Comparison of ENCODE assay signal across 9 cellular contexts in genomic region chr5:145943674-145944121, GRCh38. TPM values are rescaled to one million over a fixed set of nuclear protein-coding genes. Genes with fewer than 3 reads are reported as not detected.
DNase-seq lines count a peak whose midpoint lies in the region; ATAC-seq and TF ChIP-seq lines count a peak whose summit lies in the region.
"Had no signal": no experiment of that assay in that cellular context is flagged by ENCODE, and none has a peak within 500 bp of the region (broad histone marks: within the 10 kb centered on the region; RNA-seq: fewer than 3 reads in every experiment).

No MANE protein-coding gene starts in this region.

- peak; percentile 8 for DNase-seq in activated CD8-positive, alpha-beta T cell treated with anti-CD3 and anti-CD28 coated beads for 36 hours
- no peak for DNase-seq in activated CD8-positive, alpha-beta T cell treated with anti-CD3 and anti-CD28 coated beads, Interleukin-2, amount 10 ng/mL, durations not matched to agents 7 days and 5 days
- peak; percentile 54 for DNase-seq in NCI-H748 (lab: John Stamatoyannopoulos, UW; ENCODE audit: unreplicated experiment)
- peak; percentile 37 for DNase-seq in epithelial cell of prostate (ENCODE audit: low read depth, low spot score)
- DNase-seq in type B pancreatic cell (ENCODE audit: extremely low spot score, unreplicated experiment), result no peak
- DNase-seq in naive thymus-derived CD8-positive, alpha-beta T cell, result no peak
- DNase-seq: islet precursor cell had no signal

- peaks cover 24% of the 10 kb centered on the region for H3K4me1 Mint-ChIP-seq in activated CD8-positive, alpha-beta T cell treated with anti-CD3 and anti-CD28 coated beads for 36 hours (ENCODE audit: low read depth)
- peaks cover 23% of the 10 kb centered on the region for H3K4me1 Mint-ChIP-seq in activated CD8-positive, alpha-beta T cell treated with anti-CD3 and anti-CD28 coated beads, Interleukin-2, amount 10 ng/mL, durations not matched to agents 7 days and 5 days (ENCODE audit: low read depth)
- H3K4me1 Mint-ChIP-seq in type B pancreatic cell (ENCODE audit: unreplicated experiment), result peaks cover 42% of the 10 kb centered on the region
- no peaks in the 10 kb centered on the region for H3K4me1 Mint-ChIP-seq in naive thymus-derived CD8-positive, alpha-beta T cell

- H3K27ac ChIP-seq in epithelial cell of prostate, result peak overlapping the region; percentile 24

- H3K9me3 Mint-ChIP-seq in activated CD8-positive, alpha-beta T cell treated with anti-CD3 and anti-CD28 coated beads for 36 hours, result no peaks in the 10 kb centered on the region
- no peaks in the 10 kb centered on the region for H3K9me3 Mint-ChIP-seq in activated CD8-positive, alpha-beta T cell treated with anti-CD3 and anti-CD28 coated beads, Interleukin-2, amount 10 ng/mL, durations not matched to agents 7 days and 5 days (ENCODE audit: insufficient read depth)
- no peaks in the 10 kb centered on the region for H3K9me3 Mint-ChIP-seq in type B pancreatic cell
- H3K9me3 Mint-ChIP-seq in naive thymus-derived CD8-positive, alpha-beta T cell, result no peaks in the 10 kb centered on the region

- ATAC-seq in activated CD8-positive, alpha-beta T cell treated with anti-CD3 and anti-CD28 coated beads for 36 hours, result no peak
- no peak for ATAC-seq in activated CD8-positive, alpha-beta T cell treated with anti-CD3 and anti-CD28 coated beads, Interleukin-2, amount 10 ng/mL, durations not matched to agents 7 days and 5 days
- ATAC-seq in HG03354 (IDR thresholded peaks at IDR 0.05; ENCODE audit: poor library complexity, severe bottlenecking, unreplicated experiment), result no peak
- no peak for ATAC-seq in HG02610 (IDR thresholded peaks at IDR 0.05; ENCODE audit: unreplicated experiment)
- no peak for ATAC-seq in naive thymus-derived CD8-positive, alpha-beta T cell

- H3K36me3 Mint-ChIP-seq in activated CD8-positive, alpha-beta T cell treated with anti-CD3 and anti-CD28 coated beads for 36 hours (ENCODE audit: low read depth), result no peaks in the 10 kb centered on the region
- no peaks in the 10 kb centered on the region for H3K36me3 Mint-ChIP-seq in activated CD8-positive, alpha-beta T cell treated with anti-CD3 and anti-CD28 coated beads, Interleukin-2, amount 10 ng/mL, durations not matched to agents 7 days and 5 days (ENCODE audit: low read depth)
- peaks cover 4% of the 10 kb centered on the region for H3K36me3 Mint-ChIP-seq in type B pancreatic cell
- no peaks in the 10 kb centered on the region for H3K36me3 Mint-ChIP-seq in naive thymus-derived CD8-positive, alpha-beta T cell

- H3K27me3 Mint-ChIP-seq in activated CD8-positive, alpha-beta T cell treated with anti-CD3 and anti-CD28 coated beads for 36 hours, result peaks cover 17% of the 10 kb centered on the region
- peaks cover 16% of the 10 kb centered on the region for H3K27me3 Mint-ChIP-seq in activated CD8-positive, alpha-beta T cell treated with anti-CD3 and anti-CD28 coated beads, Interleukin-2, amount 10 ng/mL, durations not matched to agents 7 days and 5 days (ENCODE audit: low read depth)
- no peaks in the 10 kb centered on the region for H3K27me3 Mint-ChIP-seq in type B pancreatic cell
- H3K27me3 Mint-ChIP-seq in naive thymus-derived CD8-positive, alpha-beta T cell, result peaks cover 3 to 37% (median 9%) of the 10 kb centered on the region in 5 donors

- CTCF ChIA-PET in activated CD8-positive, alpha-beta T cell treated with anti-CD3 and anti-CD28 coated beads for 36 hours (lab: Charles Lee), result no interaction called here
- CTCF ChIA-PET in activated CD8-positive, alpha-beta T cell treated with anti-CD3 and anti-CD28 coated beads, Interleukin-2, amount 10 ng/mL, durations not matched to agents 7 days and 5 days (lab: Charles Lee), result no interaction called here

- intact Hi-C loops in activated CD8-positive, alpha-beta T cell treated with anti-CD3 and anti-CD28 coated beads for 36 hours (cut with micrococcal nuclease), result no loop called here

- POLR2A ChIA-PET in activated CD8-positive, alpha-beta T cell treated with anti-CD3 and anti-CD28 coated beads for 36 hours (lab: Charles Lee), result no interaction called here
- POLR2A ChIA-PET in activated CD8-positive, alpha-beta T cell treated with anti-CD3 and anti-CD28 coated beads, Interleukin-2, amount 10 ng/mL, durations not matched to agents 7 days and 5 days (lab: Charles Lee), result no interaction called here
- POLR2A ChIA-PET in naive thymus-derived CD8-positive, alpha-beta T cell (lab: Charles Lee), result no interaction called here

- H3K4me3 Mint-ChIP-seq in activated CD8-positive, alpha-beta T cell treated with anti-CD3 and anti-CD28 coated beads for 36 hours, result no peak overlapping the region
- no peak overlapping the region for H3K4me3 Mint-ChIP-seq in activated CD8-positive, alpha-beta T cell treated with anti-CD3 and anti-CD28 coated beads, Interleukin-2, amount 10 ng/mL, durations not matched to agents 7 days and 5 days
- peak overlapping the region; percentile 29 for H3K4me3 Mint-ChIP-seq in type B pancreatic cell
- no peak overlapping the region for H3K4me3 Mint-ChIP-seq in naive thymus-derived CD8-positive, alpha-beta T cell

- TF ChIP-seq CTCF in activated CD8-positive, alpha-beta T cell treated with anti-CD3 and anti-CD28 coated beads for 36 hours (IDR thresholded peaks at IDR 0.05), result no peak
- no peak for TF ChIP-seq CTCF in type B pancreatic cell (conservative IDR thresholded peaks at IDR 0.05)

- no peak overlapping the region for H3K27ac Mint-ChIP-seq in activated CD8-positive, alpha-beta T cell treated with anti-CD3 and anti-CD28 coated beads for 36 hours
- no peak overlapping the region for H3K27ac Mint-ChIP-seq in activated CD8-positive, alpha-beta T cell treated with anti-CD3 and anti-CD28 coated beads, Interleukin-2, amount 10 ng/mL, durations not matched to agents 7 days and 5 days
- peak overlapping the region; percentile 7 for H3K27ac Mint-ChIP-seq in type B pancreatic cell
- no peak overlapping the region for H3K27ac Mint-ChIP-seq in naive thymus-derived CD8-positive, alpha-beta T cell

RNA-seq across cellular contexts. Expression of gene SH3RF2, which starts 7.3 kb away (rescaled TPM):
- not detected for total RNA-seq in activated CD8-positive, alpha-beta T cell treated with anti-CD3 and anti-CD28 coated beads for 36 hours
- total RNA-seq in activated CD8-positive, alpha-beta T cell treated with anti-CD3 and anti-CD28 coated beads, Interleukin-2, amount 10 ng/mL, durations not matched to agents 7 days and 5 days, result not detected
- total RNA-seq in type B pancreatic cell (ENCODE audit: low replicate concordance), result 11.2 and 20.8 TPM in 2 replicates
- not detected for total RNA-seq in naive thymus-derived CD8-positive, alpha-beta T cell
- polyA plus RNA-seq in naive thymus-derived CD8-positive, alpha-beta T cell, result not detected

Comparison
In these comparisons a context has a peak if more than half of its experiments do, and no peak if none do; other contexts are left out.
1. DNase-seq: peak in activated CD8-positive, alpha-beta T cell treated with anti-CD3 and anti-CD28 coated beads for 36 hours (single experiment), NCI-H748 (single experiment) and epithelial cell of prostate (single experiment); none in activated CD8-positive, alpha-beta T cell treated with anti-CD3 and anti-CD28 coated beads, Interleukin-2, amount 10 ng/mL, durations not matched to agents 7 days and 5 days (single experiment), type B pancreatic cell (single experiment) and naive thymus-derived CD8-positive, alpha-beta T cell (0 of 10).
2. RNA of gene SH3RF2, which starts 7.3 kb away (total RNA-seq): 11.2 to 20.8 TPM in type B pancreatic cell; not detected in activated CD8-positive, alpha-beta T cell treated with anti-CD3 and anti-CD28 coated beads, Interleukin-2, amount 10 ng/mL, durations not matched to agents 7 days and 5 days, not detected in activated CD8-positive, alpha-beta T cell treated with anti-CD3 and anti-CD28 coated beads for 36 hours and not detected in naive thymus-derived CD8-positive, alpha-beta T cell; every median in the first group is over 10 times any median in the second.